In genomic region chr22:31814942-31815341, GRCh38 we compare ENCODE assay signal across 24 cellular contexts.
"Had no signal": no experiment of that assay in that cellular context is flagged by ENCODE, and none has a peak within 500 bp of the region (broad histone marks: within the 10 kb centered on the region; RNA-seq: fewer than 3 reads in every experiment).

No MANE protein-coding gene starts in this region.

- FAIRE-seq: bronchial epithelial cell, endometrium, frontal cortex, TTC549 had no signal

- H3K27ac ChIP-seq: epithelial cell of prostate, neutrophil, ovary, psoas muscle, stomach, thyroid gland, WERI-Rb-1 had no signal

- H3K36me3 ChIP-seq: ovary had no signal

- H3K4me1 ChIP-seq: psoas muscle, thyroid gland had no signal

- DNase-seq: activated CD4-positive, alpha-beta T cell treated with anti-CD3 and anti-CD28 coated beads for 48 hours; activated CD4-positive, alpha-beta T cell treated with anti-CD3 and anti-CD28 coated beads, Interleukin-2, amount 50 U/mL, for 48 hours; activated CD8-positive, alpha-beta memory T cell treated with anti-CD3 and anti-CD28 coated beads for 24 hours; activated effector memory CD4-positive, alpha-beta T cell treated with Interleukin-2 at 50 U/mL for 16 hours; activated naive CD4-positive, alpha-beta T cell treated with Interleukin-2 at 50 U/mL for 16 hours; effector CD8-positive, alpha-beta T cell; glutamatergic neuron; islet precursor cell; midbrain; ovary; psoas muscle; stimulated activated CD4-positive, alpha-beta T cell treated with anti-CD3 and anti-CD28 coated beads, Interleukin-15, amount 100 ng/mL, for 24 hours; stimulated activated CD4-positive, alpha-beta T cell treated with anti-CD3 and anti-CD28 coated beads, Interleukin-2, amount 100 ng/mL, for 24 hours; stimulated activated naive B cell treated with anti-CD40 and anti-IgM and Interleukin-4, amounts not matched to agents 10 μg/mL and 1 μg/mL and 100 μg/mL, for 72 hours; stomach; T-cell; thyroid gland; WERI-Rb-1 had no signal

- H3K9me3 ChIP-seq: neutrophil, ovary, psoas muscle, stomach, thyroid gland had no signal

- H3K4me3 ChIP-seq: ovary, psoas muscle, stomach, thyroid gland had no signal

- H3K27me3 ChIP-seq: neutrophil, ovary, stomach, thyroid gland had no signal
